Comparison of ENCODE assay signal across 11 cellular contexts in the genomic region with DNA sequence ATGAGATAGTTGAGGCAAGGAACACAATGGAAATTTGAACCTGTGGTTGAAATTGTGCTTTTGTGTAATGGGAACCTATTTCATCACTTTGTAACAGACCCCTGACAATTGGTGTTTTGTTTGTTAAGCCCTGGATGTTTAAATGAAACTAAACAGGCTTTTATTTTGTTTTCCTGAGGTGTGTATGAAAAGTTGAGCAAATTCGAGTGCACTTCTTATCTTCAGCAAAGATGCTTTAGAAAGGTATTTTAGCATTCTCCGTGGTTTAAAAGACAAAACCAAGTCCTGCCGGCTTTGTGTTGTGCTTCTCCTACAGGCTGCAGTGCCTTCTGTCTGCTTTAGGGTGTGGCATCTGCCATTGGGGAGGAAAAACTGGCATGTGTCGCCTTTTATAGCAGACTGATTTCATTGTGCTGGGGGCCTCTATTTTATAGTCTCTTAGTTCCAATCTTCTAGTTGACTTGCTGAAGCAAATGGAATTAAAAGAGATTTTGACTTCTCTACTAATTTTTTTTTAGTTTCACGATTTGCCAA. TPM values are rescaled to one million over a fixed set of nuclear protein-coding genes. Genes with fewer than 3 reads are reported as not detected.
A peak's percentile ranks its signal among the peaks of the same experiment; 100 is the strongest.
DNase-seq lines count a peak whose midpoint lies in the region; ATAC-seq and TF ChIP-seq lines count a peak whose summit lies in the region.
"Had no signal": no experiment of that assay in that cellular context is flagged by ENCODE, and none has a peak within 500 bp of the region (broad histone marks: within the 10 kb centered on the region; RNA-seq: fewer than 3 reads in every experiment).

No MANE protein-coding gene starts in this region.

- H3K9me3 ChIP-seq in H9 (ENCODE audit: control insufficient read depth, low read depth, low read length) (no peaks in the 10 kb centered on the region), endocrine pancreas (ENCODE audit: control insufficient read depth, low read length) (no peaks in the 10 kb centered on the region), gastrocnemius medialis (no peaks in the 10 kb centered on the region)

- in situ Hi-C loops in gastrocnemius medialis (cut with MboI; ENCODE audit: low sequenced_read_pairs in 4 of 4) = loop anchor here in 3 of 4 donors (10.0 to 25.0 kb wide), 4 partner anchors 90 to 1463 kb away; partner anchors contain the start of gene TFB1M (in 1 of the 3)

- WGBS in H9 (ENCODE audit: extremely low coverage, insufficient read length, low lambda C conversion rate) = no CpG with 5 or more reads among the region's 5 CpGs

- no peaks in the 10 kb centered on the region for H3K79me1 ChIP-seq in H9 (ENCODE audit: insufficient read depth, low read depth, low read length, poor library complexity, severe bottlenecking)

- no peak overlapping the region for H2AFZ ChIP-seq in H9 (ENCODE audit: low read length)

- peaks cover 11% of the 10 kb centered on the region for H3K23me2 ChIP-seq in H9 (ENCODE audit: insufficient read length, low read depth, low read length, poor library complexity, severe bottlenecking)

- H3K4me1 Mint-ChIP-seq in H9 = peaks cover 48 to 53% of the 10 kb centered on the region in 2 experiments

- DNase-seq in H9 = no peak
- peak; percentile 84 to 91 for DNase-seq in NCI-H524 (lab: John Stamatoyannopoulos, UW)
- no peak for DNase-seq in gastrocnemius medialis
- no peak for DNase-seq in ecto neural progenitor cell (ENCODE audit: low spot score)
- DNase-seq in NCI-H128 (lab: John Stamatoyannopoulos, UW; ENCODE audit: unreplicated experiment) = no peak
- DNase-seq: effector CD4-positive, alpha-beta T cell; posterior cingulate gyrus had no signal

- no peak for TF ChIP-seq POLR2A in gastrocnemius medialis (IDR thresholded peaks at IDR 0.05)

- H3K9me3 Mint-ChIP-seq in H9 = no peaks in the 10 kb centered on the region
- H3K9me3 Mint-ChIP-seq: T-helper 1 cell treated with Interleukin-12 subunit alpha and Interleukin-12 subunit beta and Interleukin-4 antibody, amounts not matched to agents 30 μg/mL and 1 μg/mL, for 36 hours had no signal

- peaks cover 3% of the 10 kb centered on the region; the same call in 1 of the 2 replicates for H3K79me2 ChIP-seq in H9 (ENCODE audit: insufficient read depth, low read length)

- H3K27me3 ChIP-seq in H9 (ENCODE audit: insufficient read depth, low read length) (no peaks in the 10 kb centered on the region), endocrine pancreas (ENCODE audit: control insufficient read depth, insufficient read depth, low read length) (no peaks in the 10 kb centered on the region), gastrocnemius medialis (no peaks in the 10 kb centered on the region)

- H3K27ac ChIP-seq in H9 (ENCODE audit: insufficient read length, low read depth, low read length) (no peak overlapping the region), gastrocnemius medialis (peak overlapping the region; percentile 21 to 98 (median 97))

- H3K4me2 ChIP-seq in H9 (ENCODE audit: insufficient read depth, insufficient read length, low read length) = no peak overlapping the region

- H3K4ac ChIP-seq in H9 (ENCODE audit: low read depth, low read length) = no peak overlapping the region

- peak overlapping the region; percentile 18 to 72 for H3K4me3 Mint-ChIP-seq in H9
- H3K4me3 Mint-ChIP-seq: T-helper 1 cell treated with Interleukin-12 subunit alpha and Interleukin-12 subunit beta and Interleukin-4 antibody, amounts not matched to agents 30 μg/mL and 1 μg/mL, for 36 hours had no signal

- ATAC-seq in gastrocnemius medialis (no peak), GM21381 (IDR thresholded peaks at IDR 0.05; ENCODE audit: unreplicated experiment) (no peak), GM19463 (IDR thresholded peaks at IDR 0.05; ENCODE audit: unreplicated experiment) (no peak)

- H2BK120ac ChIP-seq in H9 (ENCODE audit: low read depth, low read length, poor library complexity, severe bottlenecking) = peak overlapping the region; percentile 12

- H4K20me1 ChIP-seq in H9 (ENCODE audit: control insufficient read depth, insufficient read depth, insufficient read length) = no peaks in the 10 kb centered on the region

- no peak overlapping the region for H4K5ac ChIP-seq in H9 (ENCODE audit: insufficient read length, low read depth, low read length)

- no peak overlapping the region for H3T11ph ChIP-seq in H9 (ENCODE audit: low read length)

- H3K36me3 ChIP-seq in endocrine pancreas (ENCODE audit: control insufficient read depth, insufficient read depth, low read length) (no peaks in the 10 kb centered on the region), gastrocnemius medialis (no peaks in the 10 kb centered on the region)

- H3K9ac ChIP-seq in H9 (ENCODE audit: extremely low read depth, insufficient read length, low read length) (no peak overlapping the region), endocrine pancreas (ENCODE audit: control insufficient read depth, insufficient read depth, low read length) (no peak overlapping the region)

- H4K91ac ChIP-seq in H9 (ENCODE audit: insufficient read length, low read depth, low read length) = no peak overlapping the region

- H2BK20ac ChIP-seq in H9 (ENCODE audit: low read depth, low read length, poor library complexity, severe bottlenecking) = no peak overlapping the region

- peak overlapping the region; percentile 31 for H3K4me3 ChIP-seq in endocrine pancreas (ENCODE audit: control insufficient read depth, insufficient read depth, low read length)
- peak overlapping the region in 1 of 4 donors; percentile 25 for H3K4me3 ChIP-seq in gastrocnemius medialis

- no peak overlapping the region for H3K23ac ChIP-seq in H9 (ENCODE audit: insufficient read length, low read depth, low read length)

- H2BK12ac ChIP-seq in H9 (ENCODE audit: insufficient read length, low read depth, low read length) = no peak overlapping the region

- H3K4me1 ChIP-seq in H9 (ENCODE audit: insufficient read depth, low read length) = peaks cover 2% of the 10 kb centered on the region; the same call in 1 of the 2 replicates
- H3K4me1 ChIP-seq in endocrine pancreas (ENCODE audit: control insufficient read depth, insufficient read depth, low read length) = peaks cover 19% of the 10 kb centered on the region
- peaks cover 24% of the 10 kb centered on the region in 2 donors for H3K4me1 ChIP-seq in gastrocnemius medialis

- H2BK15ac ChIP-seq in H9 (ENCODE audit: low read depth, low read length) = no peak overlapping the region

- H3K27me3 Mint-ChIP-seq in H9 (ENCODE audit: low read depth) = peaks cover 2% of the 10 kb centered on the region; the same call in 1 of the 2 replicates

- no peak; the same call in 2 of the 3 replicates for TF ChIP-seq CTCF in H9 (conservative IDR thresholded peaks at IDR 0.05)
- TF ChIP-seq CTCF in gastrocnemius medialis (IDR thresholded peaks at IDR 0.05 in 4 of 5, conservative IDR thresholded peaks at IDR 0.05 in 1 of 5) = peak in 2 of 5 experiments; percentile 19 to 21

- H3K36me3 Mint-ChIP-seq in H9 (ENCODE audit: insufficient read depth in 1 of 3, low read depth in 3 of 3) = no peaks in the 10 kb centered on the region

- no peak overlapping the region for H3K14ac ChIP-seq in H9 (ENCODE audit: insufficient read depth, low read length)

- peak overlapping the region; percentile 78 to 93 (median 92); a peak in 6 of 7 replicates for H3K27ac Mint-ChIP-seq in H9

- no peak overlapping the region for H3K18ac ChIP-seq in H9 (ENCODE audit: insufficient read length, low read depth, low read length)

- no peak overlapping the region for H4K8ac ChIP-seq in H9 (replicated peaks; ENCODE audit: insufficient read length, low read depth, low read length)

- no peak overlapping the region for H3K56ac ChIP-seq in H9 (ENCODE audit: insufficient read length, low read depth, low read length)

- intact Hi-C loops in gastrocnemius medialis (cut with DNase I; ENCODE audit: low total_unique reads) = loop anchor here (5.0 to 10.0 kb wide), 3 partner anchors 182 to 1460 kb away; partner anchors contain the start of gene TFB1M

- no peak overlapping the region for H2BK5ac ChIP-seq in H9 (ENCODE audit: insufficient read length, low read length)

- no peak overlapping the region for H2AK5ac ChIP-seq in H9 (ENCODE audit: insufficient read length, low read length)

RNA-seq across cellular contexts. Expression of gene ARID1B, which starts 2.2 kb away (rescaled TPM):
- total RNA-seq in H9 (2021) (86.2 and 88.2 TPM in 2 replicates), gastrocnemius medialis (10 to 100 TPM; 54.9 to 75.3 (median 62.0) TPM)

Comparison
In these comparisons a context has a peak if more than half of its experiments do, and no peak if none do; other contexts are left out.
1. DNase-seq: peak in NCI-H524 (2 of 2); none in H9 (single experiment), gastrocnemius medialis (0 of 2), ecto neural progenitor cell (single experiment) and NCI-H128 (single experiment).